Comparison of ENCODE assay signal across 29 cellular contexts in the genomic region with DNA sequence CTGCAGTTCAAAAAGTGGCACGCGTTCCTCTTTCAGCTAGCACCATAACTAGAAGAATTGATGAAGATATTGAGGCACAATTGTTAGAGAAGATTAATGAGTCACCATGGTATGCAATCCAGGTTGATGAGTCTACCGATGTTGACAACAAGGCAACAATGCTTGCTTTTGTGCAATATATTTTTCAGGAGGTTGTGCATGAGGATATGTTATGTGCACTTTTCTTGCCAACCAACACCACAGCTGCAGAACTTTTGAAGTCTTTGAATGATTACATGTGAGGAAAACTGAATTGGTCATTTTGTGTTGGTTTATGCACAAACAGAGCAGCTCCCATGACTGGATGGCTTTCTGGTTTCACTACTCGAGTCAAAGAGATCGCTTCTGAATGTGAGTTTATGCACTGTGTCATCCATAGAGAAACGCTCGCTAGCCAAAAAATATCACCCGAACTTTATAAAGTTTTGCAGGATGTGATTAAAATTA.
"Had no signal": no experiment of that assay in that cellular context is flagged by ENCODE, and none has a peak within 500 bp of the region (broad histone marks: within the 10 kb centered on the region; RNA-seq: fewer than 3 reads in every experiment).

No MANE protein-coding gene starts in this region.

- H3K27ac ChIP-seq: ascending aorta, coronary artery, dorsolateral prefrontal cortex, esophagus muscularis mucosa, foreskin keratinocyte, gastrocnemius medialis, heart left ventricle had no signal

- H3K27me3 ChIP-seq: ascending aorta, esophagus muscularis mucosa, foreskin keratinocyte, gastrocnemius medialis, heart left ventricle had no signal

- H3K9me3 ChIP-seq: ascending aorta, esophagus muscularis mucosa, gastrocnemius medialis, heart left ventricle had no signal

- DNase-seq: activated CD4-positive, alpha-beta memory T cell treated with anti-CD3 and anti-CD28 coated beads for 36 hours; activated CD4-positive, alpha-beta T cell treated with anti-CD3 and anti-CD28 coated beads for 36 hours; activated CD4-positive, alpha-beta T cell treated with anti-CD3 and anti-CD28 coated beads, Interleukin-2, amount 10 ng/mL, durations not matched to agents 24 days and 14 days; activated CD4-positive, CD25-positive, alpha-beta regulatory T cell; activated CD4-positive, CD25-positive, alpha-beta regulatory T cell treated with anti-CD3 and anti-CD28 coated beads, Interleukin-2, amount 50 U/mL, for 72 hours; activated CD8-positive, alpha-beta memory T cell treated with anti-CD3 and anti-CD28 coated beads, Interleukin-2, amount 10 ng/mL, durations not matched to agents 7 days and 5 days; activated CD8-positive, alpha-beta memory T cell treated with anti-CD3 and anti-CD28 coated beads, Interleukin-2, amount 50 U/mL, for 48 hours; activated CD8-positive, alpha-beta T cell treated with anti-CD3 and anti-CD28 coated beads, Interleukin-2, amount 10 ng/mL, durations not matched to agents 7 days and 5 days; activated gamma-delta T cell; activated naive CD4-positive, alpha-beta T cell; activated naive CD4-positive, alpha-beta T cell treated with anti-CD3 and anti-CD28 coated beads, Interleukin-2, amount 10 ng/mL, durations not matched to agents 7 days and 5 days; activated naive CD8-positive, alpha-beta T cell treated with anti-CD3 and anti-CD28 coated beads, Interleukin-2, amount 10 ng/mL, durations not matched to agents 7 days and 5 days; activated T-cell treated with anti-CD3 and anti-CD28 coated beads for 4 hours; activated T-cell treated with anti-CD3 and anti-CD28 coated beads, Interleukin-2, amount 50 U/mL, for 24 hours; activated T-cell treated with anti-CD3 and anti-CD28 coated beads, Interleukin-2, amount 50 U/mL, for 72 hours; dorsolateral prefrontal cortex; effector CD4-positive, alpha-beta T cell; effector memory CD8-positive, alpha-beta T cell; erythroblast; gastrocnemius medialis; glutamatergic neuron; heart left ventricle; T-helper 2 cell had no signal

- H3K36me3 ChIP-seq: ascending aorta, esophagus muscularis mucosa, gastrocnemius medialis, heart left ventricle had no signal

- FAIRE-seq: bronchial epithelial cell had no signal

- H3K4me3 ChIP-seq: ascending aorta, coronary artery, dorsolateral prefrontal cortex, esophagus muscularis mucosa, gastrocnemius medialis, heart left ventricle had no signal

- H3K4me1 ChIP-seq: ascending aorta, esophagus muscularis mucosa, foreskin keratinocyte, gastrocnemius medialis, heart left ventricle had no signal

- ATAC-seq: activated CD4-positive, alpha-beta T cell treated with anti-CD3 and anti-CD28 coated beads for 36 hours; activated CD8-positive, alpha-beta memory T cell treated with anti-CD3 and anti-CD28 coated beads, Interleukin-2, amount 10 ng/mL, durations not matched to agents 7 days and 5 days; activated CD8-positive, alpha-beta T cell treated with anti-CD3 and anti-CD28 coated beads, Interleukin-2, amount 10 ng/mL, durations not matched to agents 7 days and 5 days; activated naive CD4-positive, alpha-beta T cell treated with anti-CD3 and anti-CD28 coated beads, Interleukin-2, amount 50 U/mL, for 72 hours; activated T-cell treated with anti-CD3 and anti-CD28 coated beads, Interleukin-2, amount 50 U/mL, for 72 hours; effector memory CD8-positive, alpha-beta T cell; foreskin keratinocyte; gastrocnemius medialis; heart left ventricle had no signal
